In genomic region chr2:64141711-64142405, GRCh38 we compare ENCODE assay signal across 8 cellular contexts. TPM values are rescaled to one million over a fixed set of nuclear protein-coding genes. Genes with fewer than 3 reads are reported as not detected.
A peak's percentile ranks its signal among the peaks of the same experiment; 100 is the strongest.
DNase-seq lines count a peak whose midpoint lies in the region; ATAC-seq and TF ChIP-seq lines count a peak whose summit lies in the region.

No MANE protein-coding gene starts in this region.

- no peaks in the 10 kb centered on the region for H3K9me3 Mint-ChIP-seq in CD4-positive, CD25-positive, alpha-beta regulatory T cell
- no peaks in the 10 kb centered on the region for H3K9me3 Mint-ChIP-seq in neural crest cell

- H3K27ac ChIP-seq in CD4-positive, CD25-positive, alpha-beta regulatory T cell (ENCODE audit: insufficient read depth, low read length, poor library complexity, severe bottlenecking): peak overlapping the region; percentile 90
- H3K27ac ChIP-seq in duodenal mucosa (ENCODE audit: low read depth, low read length): peak overlapping the region; percentile 54

- H3K36me3 Mint-ChIP-seq in CD4-positive, CD25-positive, alpha-beta regulatory T cell: peaks cover 8% of the 10 kb centered on the region
- H3K36me3 Mint-ChIP-seq in neural crest cell (ENCODE audit: low read depth): peaks cover 4% of the 10 kb centered on the region

- H3K79me2 ChIP-seq in Loucy (ENCODE audit: insufficient read depth, low read length): peaks cover 45% of the 10 kb centered on the region

- H3K4me1 ChIP-seq in CD4-positive, CD25-positive, alpha-beta regulatory T cell (ENCODE audit: control insufficient read depth, insufficient read depth, low read length, poor library complexity, severe bottlenecking): peaks cover 62% of the 10 kb centered on the region
- H3K4me1 ChIP-seq in Loucy (ENCODE audit: insufficient read depth, low read length, poor library complexity, severe bottlenecking) (peaks cover 42% of the 10 kb centered on the region), duodenal mucosa (ENCODE audit: control insufficient read depth in 1 of 2, insufficient read depth in 2 of 2, low read length in 2 of 2) (peaks cover 12 to 40% of the 10 kb centered on the region in 2 donors)

- no peaks in the 10 kb centered on the region for H3K27me3 ChIP-seq in CD4-positive, CD25-positive, alpha-beta regulatory T cell (ENCODE audit: control insufficient read depth, insufficient read depth, low read length)
- H3K27me3 ChIP-seq in Loucy (ENCODE audit: insufficient read depth, low read length, poor library complexity, severe bottlenecking) (no peaks in the 10 kb centered on the region), duodenal mucosa (ENCODE audit: control insufficient read depth in 1 of 2, insufficient read depth in 2 of 2, low read length in 2 of 2) (no peaks in the 10 kb centered on the region)

- no peaks in the 10 kb centered on the region for H3K9me3 ChIP-seq in CD4-positive, CD25-positive, alpha-beta regulatory T cell (ENCODE audit: control insufficient read depth in 2 of 2, low read length in 2 of 2)
- H3K9me3 ChIP-seq in Loucy (ENCODE audit: insufficient read depth, low read depth, low read length) (no peaks in the 10 kb centered on the region), duodenal mucosa (ENCODE audit: control insufficient read depth in 1 of 2, low read length in 2 of 2) (no peaks in the 10 kb centered on the region)

- no peaks in the 10 kb centered on the region for H3K9me2 ChIP-seq in Loucy (replicated peaks; ENCODE audit: low read depth, low read length)

- peak overlapping the region; percentile 90 for H3K4me3 ChIP-seq in CD4-positive, CD25-positive, alpha-beta regulatory T cell (ENCODE audit: low read depth, low read length)
- peak overlapping the region; percentile 86 for H3K4me3 ChIP-seq in Loucy (ENCODE audit: low read length, poor library complexity, severe bottlenecking)
- H3K4me3 ChIP-seq in duodenal mucosa (ENCODE audit: low read depth in 1 of 2, low read length in 2 of 2): peak overlapping the region; percentile 78 to 92

- peak in 1 of 3 donors; percentile 40 for DNase-seq in CD4-positive, CD25-positive, alpha-beta regulatory T cell
- DNase-seq in neural crest cell (ENCODE audit: low read depth, low spot score) (no peak), activated gamma-delta T cell treated with Interleukin-2 at 50 U/mL for 16 hours (no peak), GF-D8 (lab: John Stamatoyannopoulos, UW) (no peak)
- no peak for DNase-seq in stimulated activated CD4-positive, alpha-beta T cell treated with anti-CD3 and anti-CD28 coated beads, Interleukin-2, amount 100 ng/mL, for 24 hours

- peak overlapping the region; percentile 76 to 99 (median 97) for H3K27ac Mint-ChIP-seq in CD4-positive, CD25-positive, alpha-beta regulatory T cell
- H3K27ac Mint-ChIP-seq in neural crest cell (ENCODE audit: unreplicated experiment): no peak overlapping the region

- peak overlapping the region; percentile 68 for H3K9ac ChIP-seq in Loucy (ENCODE audit: low read depth, low read length, poor library complexity, severe bottlenecking)
- peak overlapping the region; percentile 74 to 98 for H3K9ac ChIP-seq in duodenal mucosa (ENCODE audit: low read depth in 1 of 2, low read length in 2 of 2)

- peak overlapping the region; percentile 70 for H3K4me2 ChIP-seq in Loucy (ENCODE audit: low read depth, low read length, poor library complexity, severe bottlenecking)

- no peak for ATAC-seq in CD4-positive, CD25-positive, alpha-beta regulatory T cell (ENCODE audit: low read depth in 2 of 2)
- no peak for ATAC-seq in HG03342 (IDR thresholded peaks at IDR 0.05; ENCODE audit: unreplicated experiment)

- no peaks in the 10 kb centered on the region for H3F3A ChIP-seq in Loucy (ENCODE audit: low read depth)

- peaks cover 5% of the 10 kb centered on the region for H3K36me3 ChIP-seq in CD4-positive, CD25-positive, alpha-beta regulatory T cell (ENCODE audit: control insufficient read depth, insufficient read depth, low read length)
- no peaks in the 10 kb centered on the region for H3K36me3 ChIP-seq in Loucy (ENCODE audit: insufficient read depth, low read length)
- no peaks in the 10 kb centered on the region for H3K36me3 ChIP-seq in duodenal mucosa (ENCODE audit: control insufficient read depth in 1 of 2, insufficient read depth in 2 of 2, low read length in 2 of 2)

- no peaks in the 10 kb centered on the region for H3K27me3 Mint-ChIP-seq in CD4-positive, CD25-positive, alpha-beta regulatory T cell
- H3K27me3 Mint-ChIP-seq in neural crest cell (ENCODE audit: low read depth): no peaks in the 10 kb centered on the region

- peaks cover 18% of the 10 kb centered on the region for H4K20me1 ChIP-seq in Loucy (ENCODE audit: insufficient read depth, low read length, poor library complexity, severe bottlenecking)

- H3K4me3 Mint-ChIP-seq in CD4-positive, CD25-positive, alpha-beta regulatory T cell: peak overlapping the region; percentile 92 to 98 (median 94)
- H3K4me3 Mint-ChIP-seq in neural crest cell: peak overlapping the region; percentile 93

- TF ChIP-seq CTCF in Loucy (conservative IDR thresholded peaks at IDR 0.05; ENCODE audit: low read length) (no peak), neural crest cell (conservative IDR thresholded peaks at IDR 0.05) (no peak)

- no peak overlapping the region for H2AFZ ChIP-seq in Loucy (ENCODE audit: low read length)

- H3K4me1 Mint-ChIP-seq in CD4-positive, CD25-positive, alpha-beta regulatory T cell: peaks cover 35 to 51% (median 48%) of the 10 kb centered on the region in 4 donors
- H3K4me1 Mint-ChIP-seq in neural crest cell: peaks cover 44% of the 10 kb centered on the region

RNA-seq across cellular contexts. Expression of gene PELI1, which starts 2.4 kb away (rescaled TPM):
- total RNA-seq in CD4-positive, CD25-positive, alpha-beta regulatory T cell: 405 TPM
- polyA plus RNA-seq in CD4-positive, CD25-positive, alpha-beta regulatory T cell: 10 to 100 TPM; 32.9 to 39.8 (median 33.8) TPM
- total RNA-seq in neural crest cell: 47.3 and 52.1 TPM in 2 replicates
